ENCODE assay signal across 8 cellular contexts in genomic region chr4:25767877-25768475, GRCh38.
DNase-seq lines count a peak whose midpoint lies in the region; ATAC-seq, FAIRE-seq and TF ChIP-seq lines count a peak whose summit lies in the region.

No MANE protein-coding gene starts in this region.

- no peak overlapping the region for H3K9ac ChIP-seq in astrocyte (ENCODE audit: low read length)

- WGBS in sigmoid colon, 2 donors: 42 to 57% methylated on average over 5 of the region's 5 CpGs

- H3K27me3 Mint-ChIP-seq in astrocyte (ENCODE audit: low read depth, unreplicated experiment): no peaks in the 10 kb centered on the region

- TF ChIP-seq EP300 in sigmoid colon (IDR thresholded peaks at IDR 0.05): no peak

- peak; percentile 54 for ATAC-seq in HG03280 (IDR thresholded peaks at IDR 0.05; ENCODE audit: unreplicated experiment)
- no peak for ATAC-seq in GM21528 (IDR thresholded peaks at IDR 0.05; ENCODE audit: low FRiP score, unreplicated experiment)
- no peak for ATAC-seq in activated CD4-positive, CD25-positive, alpha-beta regulatory T cell treated with anti-CD3 and anti-CD28 coated beads, Interleukin-2, amount 50 U/mL, for 24 hours

- H3K9me3 Mint-ChIP-seq in astrocyte (ENCODE audit: unreplicated experiment): no peaks in the 10 kb centered on the region

- TF ChIP-seq CTCF in astrocyte (IDR thresholded peaks at IDR 0.05; ENCODE audit: insufficient read depth, low read depth, low read length): peak; percentile 97
- peak in 3 of 4 experiments; percentile 38 to 61 (median 59) for TF ChIP-seq CTCF in sigmoid colon (IDR thresholded peaks at IDR 0.05)

- no peaks in the 10 kb centered on the region for H4K20me1 ChIP-seq in astrocyte (ENCODE audit: insufficient read depth, low read length)

- H3K4me3 Mint-ChIP-seq in astrocyte (ENCODE audit: unreplicated experiment): no peak overlapping the region

- H3K36me3 ChIP-seq in astrocyte (ENCODE audit: insufficient read depth, low read length) (no peaks in the 10 kb centered on the region), sigmoid colon (no peaks in the 10 kb centered on the region)

- peaks cover 2% of the 10 kb centered on the region for H3K36me3 Mint-ChIP-seq in astrocyte (ENCODE audit: low read depth, unreplicated experiment)

- H3K27ac ChIP-seq in astrocyte (ENCODE audit: low read depth, low read length) (no peak overlapping the region), sigmoid colon (no peak overlapping the region)

- intact Hi-C loops in sigmoid colon (cut with DNase I): loop anchor here (2.0 kb wide), 1 partner anchor 327 kb away; no protein-coding TSS in a partner anchor

- H3K4me3 ChIP-seq in astrocyte (ENCODE audit: insufficient read depth, low read depth, low read length): no peak overlapping the region
- no peak overlapping the region for H3K4me3 ChIP-seq in sigmoid colon

- H3K4me1 ChIP-seq in astrocyte (ENCODE audit: insufficient read depth, low read length): no peaks in the 10 kb centered on the region
- no peaks in the 10 kb centered on the region for H3K4me1 ChIP-seq in sigmoid colon

- no peak for TF ChIP-seq POLR2A in sigmoid colon (IDR thresholded peaks at IDR 0.05)

- FAIRE-seq in astrocyte (lab: Jason Lieb, UNC): peak; percentile 59

- no peaks in the 10 kb centered on the region for H3K79me2 ChIP-seq in astrocyte (ENCODE audit: insufficient read depth, low read length)

- H3K4me1 Mint-ChIP-seq in astrocyte (ENCODE audit: low read depth, unreplicated experiment): no peaks in the 10 kb centered on the region

- no peak overlapping the region for H3K27ac Mint-ChIP-seq in astrocyte (ENCODE audit: unreplicated experiment)

- H2AFZ ChIP-seq in astrocyte (ENCODE audit: low read depth, low read length): no peak overlapping the region

- H3K9me3 ChIP-seq in astrocyte (ENCODE audit: insufficient read depth, low read depth, low read length) (no peaks in the 10 kb centered on the region), sigmoid colon (no peaks in the 10 kb centered on the region)

- H3K4me2 ChIP-seq in astrocyte (ENCODE audit: low read length): no peak overlapping the region

- DNase-seq in EL: peak; percentile 60
- peak; percentile 47 for DNase-seq in NCI-H460 (ENCODE audit: extremely low read depth, low read depth)
- DNase-seq in astrocyte (ENCODE audit: low read depth): peak; percentile 44
- peak; percentile 60 for DNase-seq in hepatic stellate cell (ENCODE audit: low spot score)
- no peak for DNase-seq in sigmoid colon

- H3K27me3 ChIP-seq in astrocyte (ENCODE audit: insufficient read depth, low read length): no peaks in the 10 kb centered on the region
- H3K27me3 ChIP-seq in sigmoid colon: no peaks in the 10 kb centered on the region
